15 cellular contexts compared by ENCODE assay signal in the genomic region with DNA sequence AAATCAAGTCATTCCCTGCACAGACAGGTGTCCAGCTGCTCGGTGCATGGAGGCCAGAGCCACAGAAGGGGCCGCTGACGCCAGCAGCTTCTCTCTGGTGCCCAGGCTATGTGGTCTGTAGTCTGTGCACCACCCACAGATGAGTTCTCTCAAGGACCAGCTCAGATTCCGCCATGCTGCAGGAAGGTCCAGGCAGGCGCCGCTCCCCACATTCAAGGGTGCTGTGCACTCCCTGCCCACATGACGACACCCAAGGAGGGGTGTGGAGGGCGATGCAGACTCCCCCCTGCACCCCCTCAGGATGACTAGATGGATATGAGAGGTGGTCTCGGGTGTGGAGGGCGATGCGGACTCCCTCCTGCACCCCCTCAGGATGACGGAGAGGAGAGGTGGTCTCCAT.
DNase-seq lines count a peak whose midpoint lies in the region; ATAC-seq and TF ChIP-seq lines count a peak whose summit lies in the region.
"Had no signal": no experiment of that assay in that cellular context is flagged by ENCODE, and none has a peak within 500 bp of the region (broad histone marks: within the 10 kb centered on the region; RNA-seq: fewer than 3 reads in every experiment).

No MANE protein-coding gene starts in this region.

- peaks cover 17% of the 10 kb centered on the region for H3K4me1 Mint-ChIP-seq in CD14-positive monocyte
- H3K4me1 Mint-ChIP-seq in WTC11, result peaks cover 73% of the 10 kb centered on the region
- H3K4me1 Mint-ChIP-seq in dendritic cell treated with granulocyte-macrophage colony-stimulating factor and Interleukin-4, amounts not matched to agents 40 ng/mL and 50 ng/mL, for 4 days (ENCODE audit: low read depth), result peaks cover 70% of the 10 kb centered on the region
- peaks cover 81% of the 10 kb centered on the region for H3K4me1 Mint-ChIP-seq in osteocyte (ENCODE audit: unreplicated experiment)
- peaks cover 73% of the 10 kb centered on the region for H3K4me1 Mint-ChIP-seq in activated CD4-positive, alpha-beta memory T cell treated with anti-CD3 and anti-CD28 coated beads for 36 hours (ENCODE audit: low read depth)

- H3K4me3 Mint-ChIP-seq in CD14-positive monocyte, result no peak overlapping the region
- no peak overlapping the region for H3K4me3 Mint-ChIP-seq in WTC11
- no peak overlapping the region for H3K4me3 Mint-ChIP-seq in dendritic cell treated with granulocyte-macrophage colony-stimulating factor and Interleukin-4, amounts not matched to agents 40 ng/mL and 50 ng/mL, for 4 days
- H3K4me3 Mint-ChIP-seq in osteocyte (ENCODE audit: unreplicated experiment), result no peak overlapping the region
- H3K4me3 Mint-ChIP-seq in activated CD4-positive, alpha-beta memory T cell treated with anti-CD3 and anti-CD28 coated beads for 36 hours, result no peak overlapping the region

- CTCF ChIA-PET in WTC11 (lab: Charles Lee), result interaction anchor here (0.5 kb wide), 1 partner anchor 22 kb away, joined by 3 read pairs; no protein-coding TSS in a partner anchor
- CTCF ChIA-PET in activated CD4-positive, alpha-beta memory T cell treated with anti-CD3 and anti-CD28 coated beads for 36 hours (lab: Charles Lee), result interaction anchor here (1.0 kb wide), 1 partner anchor 55 kb away, joined by 3 read pairs; no protein-coding TSS in a partner anchor

- DNase-seq in CD14-positive monocyte (ENCODE audit: low spot score) (no peak), WTC11 (ENCODE audit: low spot score) (no peak), osteocyte (ENCODE audit: extremely low spot score, unreplicated experiment) (no peak), SHP77 treated with DMSO at 0.1 percent for 48 hours (lab: John Stamatoyannopoulos, UW) (no peak)
- DNase-seq in activated CD4-positive, alpha-beta memory T cell treated with anti-CD3 and anti-CD28 coated beads for 36 hours, result no peak
- DNase-seq in effector CD4-positive, alpha-beta T cell, result no peak
- DNase-seq: ACHN; GM23248; KBM-7; NCI-H1048; NCI-H1694 treated with DMSO at 0.1 percent for 48 hours; NCI-H345; NCI-H69; NK-92 treated with Interleukin-12 subunit alpha and Interleukin-12 subunit beta, amount 100 ng/mL, for 24 hours had no signal

- intact Hi-C loops in CD14-positive monocyte (cut with micrococcal nuclease), result no loop called here
- intact Hi-C loops in dendritic cell treated with granulocyte-macrophage colony-stimulating factor and Interleukin-4, amounts not matched to agents 40 ng/mL and 50 ng/mL, for 4 days (cut with micrococcal nuclease), result no loop called here
- intact Hi-C loops in activated CD4-positive, alpha-beta memory T cell treated with anti-CD3 and anti-CD28 coated beads for 36 hours (cut with micrococcal nuclease), result no loop called here

- H3K27ac Mint-ChIP-seq in CD14-positive monocyte, result peak overlapping the region in 4 of 7 donors; percentile 20 to 38 (median 24)
- H3K27ac Mint-ChIP-seq in WTC11, result peak overlapping the region; percentile 65; the same call in 1 of the 2 replicates
- peak overlapping the region; percentile 41 for H3K27ac Mint-ChIP-seq in dendritic cell treated with granulocyte-macrophage colony-stimulating factor and Interleukin-4, amounts not matched to agents 40 ng/mL and 50 ng/mL, for 4 days
- H3K27ac Mint-ChIP-seq in osteocyte (ENCODE audit: unreplicated experiment), result peak overlapping the region; percentile 52
- H3K27ac Mint-ChIP-seq in activated CD4-positive, alpha-beta memory T cell treated with anti-CD3 and anti-CD28 coated beads for 36 hours, result no peak overlapping the region

- ATAC-seq in WTC11, result no peak

- peaks cover 0 to 3% (median 1%) of the 10 kb centered on the region in 3 donors for H3K27me3 Mint-ChIP-seq in CD14-positive monocyte (ENCODE audit: low read depth in 3 of 3)
- no peaks in the 10 kb centered on the region for H3K27me3 Mint-ChIP-seq in WTC11 (ENCODE audit: low read depth)
- H3K27me3 Mint-ChIP-seq in dendritic cell treated with granulocyte-macrophage colony-stimulating factor and Interleukin-4, amounts not matched to agents 40 ng/mL and 50 ng/mL, for 4 days, result no peaks in the 10 kb centered on the region
- no peaks in the 10 kb centered on the region for H3K27me3 Mint-ChIP-seq in osteocyte (ENCODE audit: unreplicated experiment)
- H3K27me3 Mint-ChIP-seq in activated CD4-positive, alpha-beta memory T cell treated with anti-CD3 and anti-CD28 coated beads for 36 hours, result no peaks in the 10 kb centered on the region

- H3K36me3 Mint-ChIP-seq in CD14-positive monocyte, result peaks cover 20 to 41% of the 10 kb centered on the region in 2 donors
- H3K36me3 Mint-ChIP-seq in WTC11, result no peaks in the 10 kb centered on the region
- peaks cover 62% of the 10 kb centered on the region for H3K36me3 Mint-ChIP-seq in dendritic cell treated with granulocyte-macrophage colony-stimulating factor and Interleukin-4, amounts not matched to agents 40 ng/mL and 50 ng/mL, for 4 days (ENCODE audit: low read depth)
- H3K36me3 Mint-ChIP-seq in osteocyte (ENCODE audit: unreplicated experiment), result peaks cover 3% of the 10 kb centered on the region
- H3K36me3 Mint-ChIP-seq in activated CD4-positive, alpha-beta memory T cell treated with anti-CD3 and anti-CD28 coated beads for 36 hours, result peaks cover 18% of the 10 kb centered on the region

- peaks cover 4 to 5% (median 5%) of the 10 kb centered on the region in 7 donors for H3K9me3 Mint-ChIP-seq in CD14-positive monocyte
- H3K9me3 Mint-ChIP-seq in WTC11, result no peaks in the 10 kb centered on the region
- peaks cover 8% of the 10 kb centered on the region for H3K9me3 Mint-ChIP-seq in dendritic cell treated with granulocyte-macrophage colony-stimulating factor and Interleukin-4, amounts not matched to agents 40 ng/mL and 50 ng/mL, for 4 days
- H3K9me3 Mint-ChIP-seq in osteocyte (ENCODE audit: unreplicated experiment), result peaks cover 6% of the 10 kb centered on the region
- H3K9me3 Mint-ChIP-seq in activated CD4-positive, alpha-beta memory T cell treated with anti-CD3 and anti-CD28 coated beads for 36 hours, result peaks cover 3% of the 10 kb centered on the region

- POLR2A ChIA-PET in WTC11 (lab: Charles Lee), result interaction anchor here (0.7 kb wide), 1 partner anchor 58 kb away, joined by 3 read pairs; no protein-coding TSS in a partner anchor
- POLR2A ChIA-PET in activated CD4-positive, alpha-beta memory T cell treated with anti-CD3 and anti-CD28 coated beads for 36 hours (lab: Charles Lee), result no interaction called here

- TF ChIP-seq CTCF in CD14-positive monocyte (IDR thresholded peaks at IDR 0.05) (no peak), WTC11 (IDR thresholded peaks at IDR 0.05) (no peak), osteocyte (IDR thresholded peaks at IDR 0.05) (no peak)

TF ChIP-seq in WTC11, 78 proteins besides CTCF, POLR2A, EP300 and RAD21 (continues in another document):
- TF ChIP-seq ZNF512 (CRISPR knock-in tag; IDR thresholded peaks at IDR 0.05; ENCODE audit: borderline replicate concordance), result no peak
- no peak for TF ChIP-seq NFYB (CRISPR knock-in tag; conservative IDR thresholded peaks at IDR 0.05; ENCODE audit: low read depth)
- no peak for TF ChIP-seq ATF6 (CRISPR knock-in tag; IDR thresholded peaks at IDR 0.05)
- no peak for TF ChIP-seq ZNF232 (CRISPR knock-in tag; IDR thresholded peaks at IDR 0.05)
- TF ChIP-seq MLX (CRISPR knock-in tag; IDR thresholded peaks at IDR 0.05), result no peak
- no peak for TF ChIP-seq FOXP1 (CRISPR knock-in tag; IDR thresholded peaks at IDR 0.05; ENCODE audit: borderline replicate concordance)
- TF ChIP-seq ZNF423 (CRISPR knock-in tag; IDR thresholded peaks at IDR 0.05), result no peak
